In genomic region chr10:117541405-117541908, GRCh38 we compare ENCODE assay signal across 12 cellular contexts. TPM values are rescaled to one million over a fixed set of nuclear protein-coding genes. Genes with fewer than 3 reads are reported as not detected.
DNase-seq lines count a peak whose midpoint lies in the region; ATAC-seq, FAIRE-seq and TF ChIP-seq lines count a peak whose summit lies in the region.
"Had no signal": no experiment of that assay in that cellular context is flagged by ENCODE, and none has a peak within 500 bp of the region (broad histone marks: within the 10 kb centered on the region; RNA-seq: fewer than 3 reads in every experiment).

No MANE protein-coding gene starts in this region.

- H3K36me3 ChIP-seq in heart left ventricle (no peaks in the 10 kb centered on the region), K562 (ENCODE audit: control insufficient read depth, insufficient read depth, low read length) (no peaks in the 10 kb centered on the region), uterus (no peaks in the 10 kb centered on the region)
- H3K36me3 ChIP-seq: gastroesophageal sphincter had no signal

- TF ChIP-seq CTCF in heart left ventricle (IDR thresholded peaks at IDR 0.05) (no peak), K562 (IDR thresholded peaks at IDR 0.05 in 2 of 3, conservative IDR thresholded peaks at IDR 0.05 in 1 of 3; ENCODE audit: insufficient read depth in 2 of 3, low read depth in 1 of 3, low read length in 3 of 3) (no peak), uterus (IDR thresholded peaks at IDR 0.05) (no peak)

- CTCF ChIA-PET in K562 (lab: Yijun Ruan, JAX; ENCODE audit: low intra/inter-chr PET ratio), result no interaction called here

- no peak for FAIRE-seq in K562 (lab: Jason Lieb, UNC)

- TF ChIP-seq RAD21 in K562 (CRISPR knock-in tag; conservative IDR thresholded peaks at IDR 0.05 in 1 of 2, IDR thresholded peaks at IDR 0.05 in 1 of 2), result no peak

- TF ChIP-seq POLR2A in heart left ventricle (IDR thresholded peaks at IDR 0.05) (no peak), K562 (conservative IDR thresholded peaks at IDR 0.05) (no peak), uterus (IDR thresholded peaks at IDR 0.05) (peak; percentile 59 to 68)

- no peak for ATAC-seq in heart left ventricle
- no peak for ATAC-seq in Right ventricle myocardium inferior
- ATAC-seq in K562, result 0 out of 3 replicates have a peak, but pooled peaks have one; percentile 29
- no peak for ATAC-seq in GM21528 (IDR thresholded peaks at IDR 0.05; ENCODE audit: low FRiP score, unreplicated experiment)
- ATAC-seq: gastroesophageal sphincter had no signal

- no peak overlapping the region for H3K9ac ChIP-seq in K562 (ENCODE audit: insufficient read depth in 1 of 2, low read depth in 2 of 2, low read length in 2 of 2)

- H4K20me1 ChIP-seq in K562 (replicated peaks; ENCODE audit: control insufficient read depth, insufficient read depth, low read length), result peaks cover 2% of the 10 kb centered on the region; the same call in 1 of the 2 replicates

- no peak overlapping the region for H3K4me2 ChIP-seq in K562 (ENCODE audit: insufficient read depth, low read length)

- BruUV-seq in K562 (replicated peaks; lab: Mats Ljungman, UMichigan), result no TSS peak

- no peaks in the 10 kb centered on the region for H3K9me1 ChIP-seq in K562 (ENCODE audit: control insufficient read depth, insufficient read depth, low read length)

- H3K27me3 ChIP-seq in heart left ventricle (peaks cover 63 to 100% (median 96%) of the 10 kb centered on the region in 9 donors), K562 (ENCODE audit: control insufficient read depth in 2 of 2, insufficient read depth in 2 of 2, low read length in 2 of 2) (peaks cover 10 to 80% of the 10 kb centered on the region in 2 experiments), uterus (no peaks in the 10 kb centered on the region)

- H3K79me2 ChIP-seq in K562 (ENCODE audit: control insufficient read depth, insufficient read depth, low read length), result no peaks in the 10 kb centered on the region

- POLR2A ChIA-PET in K562 (lab: Yijun Ruan, JAX), result interaction anchor here (0.7 kb wide), 1 partner anchor 9 kb away, joined by 3 read pairs; no protein-coding TSS in a partner anchor

- peaks cover 5 to 57% (median 31%) of the 10 kb centered on the region in 12 donors for H3K4me1 ChIP-seq in heart left ventricle
- peaks cover 0 to 30% of the 10 kb centered on the region in 2 experiments; a peak in 2 of 5 replicates for H3K4me1 ChIP-seq in K562 (replicated peaks in 1 of 2; ENCODE audit: control insufficient read depth in 2 of 2, insufficient read depth in 2 of 2, low read length in 2 of 2)
- peaks cover 0 to 3% of the 10 kb centered on the region in 2 donors for H3K4me1 ChIP-seq in uterus

- H3K27ac ChIP-seq in heart left ventricle, result peak overlapping the region in 1 of 12 donors; percentile 19
- H3K27ac ChIP-seq in K562 (ENCODE audit: extremely low read depth, low read depth, low read length), result no peak overlapping the region
- H3K27ac ChIP-seq in uterus, result peak overlapping the region; percentile 98

- peak overlapping the region in 9 of 12 donors; percentile 6 to 55 (median 35) for H3K4me3 ChIP-seq in heart left ventricle
- no peak overlapping the region for H3K4me3 ChIP-seq in K562
- peak overlapping the region; percentile 60 to 77 for H3K4me3 ChIP-seq in uterus

- intact Hi-C loops in heart left ventricle (cut with DNase I) (no loop called here), Right ventricle myocardium inferior (cut with DNase I) (no loop called here), K562 (cut with micrococcal nuclease) (no loop called here), uterus (cut with DNase I; ENCODE audit: low total_unique reads) (loop anchor here (10.0 kb wide), 2 partner anchors 97 to 703 kb away; no protein-coding TSS in a partner anchor)

- WGBS in heart left ventricle, 4 donors, result 6 to 10% (median 8%) methylated on average over 30 to 32 of the region's 32 CpGs
- WGBS in K562 (ENCODE audit: insufficient coverage, low coverage, missing lambda C conversion rate), result 11% methylated on average over 24 of the region's 32 CpGs

- no peak for TF ChIP-seq EP300 in K562 (IDR thresholded peaks at IDR 0.05; ENCODE audit: low read length)

- DNase-seq in heart left ventricle, result no peak
- no peak for DNase-seq in Right ventricle myocardium inferior (ENCODE audit: missing footprints)
- peak in 1 of 4 experiments; percentile 21 for DNase-seq in K562 (ENCODE audit: extremely low read depth in 1 of 4, low spot score in 3 of 4)
- DNase-seq in kidney glomerular epithelial cell (lab: John Stamatoyannopoulos, UW), result peak; percentile 71
- peak; percentile 92 to 96 for DNase-seq in uterus
- DNase-seq in iPS-NIHi7 (ENCODE audit: extremely low spot score), result no peak
- no peak for DNase-seq in SKM-1 (lab: John Stamatoyannopoulos, UW; ENCODE audit: unreplicated experiment)
- DNase-seq: activated CD8-positive, alpha-beta memory T cell treated with anti-CD3 and anti-CD28 coated beads, Interleukin-2, amount 50 U/mL, for 4 hours; DMS79 treated with DMSO at 0.1 percent for 48 hours; stimulated activated CD4-positive, alpha-beta T cell treated with anti-CD3 and anti-CD28 coated beads, Interleukin-15, amount 100 ng/mL, for 24 hours had no signal

- no peak overlapping the region for H2AFZ ChIP-seq in K562 (ENCODE audit: low read depth, low read length)

- H3K9me3 ChIP-seq in heart left ventricle (no peaks in the 10 kb centered on the region), K562 (replicated peaks; ENCODE audit: control insufficient read depth, insufficient read depth, low read depth, low read length) (no peaks in the 10 kb centered on the region), uterus (no peaks in the 10 kb centered on the region)

- in situ Hi-C loops in K562 (cut with MboI), result loop anchor here (25.0 kb wide), 1 partner anchor 696 kb away; no protein-coding TSS in a partner anchor

TF ChIP-seq in K562, 482 proteins besides CTCF, POLR2A, EP300 and RAD21 (continues in another document):
- TF ChIP-seq PCBP1 (IDR thresholded peaks at IDR 0.05; ENCODE audit: low read depth, low read length, poor library complexity, severe bottlenecking) (no peak), ZNF174 (CRISPR knock-in tag; IDR thresholded peaks at IDR 0.05) (no peak), STAG1 (CRISPR knock-in tag; IDR thresholded peaks at IDR 0.05; ENCODE audit: borderline replicate concordance) (no peak), NR2F6 (CRISPR knock-in tag; IDR thresholded peaks at IDR 0.05) (no peak)
- TF ChIP-seq, protein P1, sequence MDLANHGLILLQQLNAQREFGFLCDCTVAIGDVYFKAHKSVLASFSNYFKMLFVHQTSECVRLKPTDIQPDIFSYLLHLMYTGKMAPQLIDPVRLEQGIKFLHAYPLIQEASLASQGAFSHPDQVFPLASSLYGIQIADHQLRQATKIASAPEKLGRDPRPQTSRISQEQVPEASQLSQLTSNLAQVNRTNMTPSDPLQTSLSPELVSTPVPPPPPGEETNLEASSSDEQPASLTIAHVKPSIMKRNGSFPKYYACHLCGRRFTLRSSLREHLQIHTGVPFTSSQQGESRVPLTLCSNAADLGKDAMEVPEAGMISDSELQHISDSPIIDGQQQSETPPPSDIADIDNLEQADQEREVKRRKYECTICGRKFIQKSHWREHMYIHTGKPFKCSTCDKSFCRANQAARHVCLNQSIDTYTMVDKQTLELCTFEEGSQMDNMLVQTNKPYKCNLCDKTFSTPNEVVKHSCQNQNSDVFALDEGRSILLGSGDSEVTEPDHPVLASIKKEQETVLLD (IDR thresholded peaks at IDR 0.05), result no peak
- TF ChIP-seq, protein P2, sequence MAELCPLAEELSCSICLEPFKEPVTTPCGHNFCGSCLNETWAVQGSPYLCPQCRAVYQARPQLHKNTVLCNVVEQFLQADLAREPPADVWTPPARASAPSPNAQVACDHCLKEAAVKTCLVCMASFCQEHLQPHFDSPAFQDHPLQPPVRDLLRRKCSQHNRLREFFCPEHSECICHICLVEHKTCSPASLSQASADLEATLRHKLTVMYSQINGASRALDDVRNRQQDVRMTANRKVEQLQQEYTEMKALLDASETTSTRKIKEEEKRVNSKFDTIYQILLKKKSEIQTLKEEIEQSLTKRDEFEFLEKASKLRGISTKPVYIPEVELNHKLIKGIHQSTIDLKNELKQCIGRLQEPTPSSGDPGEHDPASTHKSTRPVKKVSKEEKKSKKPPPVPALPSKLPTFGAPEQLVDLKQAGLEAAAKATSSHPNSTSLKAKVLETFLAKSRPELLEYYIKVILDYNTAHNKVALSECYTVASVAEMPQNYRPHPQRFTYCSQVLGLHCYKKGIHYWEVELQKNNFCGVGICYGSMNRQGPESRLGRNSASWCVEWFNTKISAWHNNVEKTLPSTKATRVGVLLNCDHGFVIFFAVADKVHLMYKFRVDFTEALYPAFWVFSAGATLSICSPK (IDR thresholded peaks at IDR 0.05; ENCODE audit: borderline replicate concordance), result no peak
- TF ChIP-seq, protein P3, sequence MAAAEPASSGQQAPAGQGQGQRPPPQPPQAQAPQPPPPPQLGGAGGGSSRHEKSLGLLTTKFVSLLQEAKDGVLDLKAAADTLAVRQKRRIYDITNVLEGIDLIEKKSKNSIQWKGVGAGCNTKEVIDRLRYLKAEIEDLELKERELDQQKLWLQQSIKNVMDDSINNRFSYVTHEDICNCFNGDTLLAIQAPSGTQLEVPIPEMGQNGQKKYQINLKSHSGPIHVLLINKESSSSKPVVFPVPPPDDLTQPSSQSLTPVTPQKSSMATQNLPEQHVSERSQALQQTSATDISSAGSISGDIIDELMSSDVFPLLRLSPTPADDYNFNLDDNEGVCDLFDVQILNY (CRISPR knock-in tag; IDR thresholded peaks at IDR 0.05), result no peak

RNA-seq across cellular contexts. Expression of gene EMX2, which starts 1.1 kb away (rescaled TPM):
- total RNA-seq in heart left ventricle (under 1 TPM in 5 of 9 donors, not detected in 4; 0.13 to 0.54 (median 0.35) TPM), Right ventricle myocardium inferior (not detected), K562 (2014; rRNA removed) (not detected in 2 replicates), K562 (2014; rRNA removed; fragmentation: Illumina TruSeq; extraction: Trizol) (not detected in 2 replicates), K562 (2015; rRNA removed; fragmentation: Illumina TruSeq; extraction: Trizol) (not detected in 2 replicates), K562 (2021) (not detected in 2 replicates), uterus (100 to 1,000 TPM in 1 of 4 donors, 10 to 100 TPM in 2, 1 to 10 TPM in 1; 6.7 to 154 (median 17.1) TPM)
- polyA plus RNA-seq in heart left ventricle (under 1 TPM; 0.06 to 0.19 TPM), K562 (2011; rRNA removed) (not detected in 2 replicates), K562 (2014; fragmentation: Illumina TruSeq; extraction: Trizol) (not detected in 2 replicates), K562 (2014; fragmentation: Nextera tagmentation; extraction: Ambion mirVana) (not detected), K562 (2014; rRNA removed) (not detected in 2 replicates)
- total RNA-seq in K562 (2011; cell fraction: chromatin; rRNA removed; ENCODE audit: low replicate concordance), result not detected in 2 replicates
- total RNA-seq in K562 (2011; cell fraction: nucleolus; rRNA removed), result not detected in 2 replicates
- not detected in 2 replicates for total RNA-seq in K562 (2011; cell fraction: nucleoplasm; rRNA removed)
- not detected in 2 replicates for polyA plus RNA-seq in K562 (2011; cell fraction: cytosol; rRNA removed)
- polyA plus RNA-seq in K562 (2011; cell fraction: nucleus; rRNA removed), result not detected in 2 replicates
- polyA plus RNA-seq in K562 (2012), result not detected in 2 replicates
- not detected in 2 replicates for polyA minus RNA-seq in K562 (2011; rRNA and poly(A)+ RNA removed)
- not detected in 2 replicates for polyA minus RNA-seq in K562 (2011; cell fraction: cytosol; rRNA and poly(A)+ RNA removed)
- polyA minus RNA-seq in K562 (2011; cell fraction: nucleus; rRNA and poly(A)+ RNA removed), result not detected in 2 replicates

Comparison
In these comparisons a context has a peak if more than half of its experiments do, and no peak if none do; other contexts are left out.
1. DNase-seq: peak in kidney glomerular epithelial cell (single experiment) and uterus (2 of 2); none in heart left ventricle (0 of 5), Right ventricle myocardium inferior (single experiment), iPS-NIHi7 (single experiment) and SKM-1 (single experiment).
2. POLR2A ChIP-seq: peak in uterus (2 of 2); none in heart left ventricle (0 of 2) and K562 (single experiment).